In the genomic region with DNA sequence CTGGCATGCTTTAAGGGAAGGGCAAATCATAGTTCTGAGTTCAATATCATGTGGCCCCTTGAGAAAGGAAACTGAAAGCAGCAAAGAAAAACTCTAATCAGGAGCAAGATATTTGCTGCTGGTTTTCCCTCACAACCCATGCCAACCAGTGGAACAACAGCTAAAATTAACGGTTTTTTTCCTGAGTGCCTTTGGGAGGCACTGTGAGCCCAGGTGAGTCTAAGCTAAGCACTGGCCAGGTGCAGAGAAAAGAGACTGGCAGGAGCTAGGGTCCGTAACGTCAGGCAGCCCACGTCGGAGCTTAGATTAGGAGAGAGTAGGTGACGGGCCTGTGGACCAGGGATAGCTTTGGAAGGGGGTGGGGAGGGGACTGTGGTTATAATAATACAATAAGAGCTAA, we compare ENCODE assay signal across 21 cellular contexts.
A peak's percentile ranks its signal among the peaks of the same experiment; 100 is the strongest.
DNase-seq lines count a peak whose midpoint lies in the region; ATAC-seq and TF ChIP-seq lines count a peak whose summit lies in the region.
"Had no signal": no experiment of that assay in that cellular context is flagged by ENCODE, and none has a peak within 500 bp of the region (broad histone marks: within the 10 kb centered on the region; RNA-seq: fewer than 3 reads in every experiment).

No MANE protein-coding gene starts in this region.

- intact Hi-C loops in body of pancreas (cut with DNase I) = no loop called here

- no peaks in the 10 kb centered on the region for H3K27me3 ChIP-seq in body of pancreas
- H3K27me3 ChIP-seq in thoracic aorta (replicated peaks; ENCODE audit: insufficient read depth) = no peaks in the 10 kb centered on the region
- no peaks in the 10 kb centered on the region for H3K27me3 ChIP-seq in CD8-positive, alpha-beta memory T cell (ENCODE audit: insufficient read depth, low read length, poor library complexity, severe bottlenecking)
- H3K27me3 ChIP-seq: testis, uterus had no signal

- peaks cover 36% of the 10 kb centered on the region for H3K4me1 ChIP-seq in body of pancreas
- peaks cover 10 to 37% of the 10 kb centered on the region in 2 donors for H3K4me1 ChIP-seq in thoracic aorta (ENCODE audit: control insufficient read depth in 1 of 2, low read depth in 2 of 2)
- H3K4me1 ChIP-seq in CD8-positive, alpha-beta memory T cell (ENCODE audit: insufficient read depth, low read length) = no peaks in the 10 kb centered on the region
- H3K4me1 ChIP-seq: uterus had no signal

- peaks cover 9 to 13% of the 10 kb centered on the region in 2 donors for H3K27me3 Mint-ChIP-seq in CD8-positive, alpha-beta memory T cell
- H3K27me3 Mint-ChIP-seq: activated CD4-positive, alpha-beta T cell treated with anti-CD3 and anti-CD28 coated beads, Interleukin-2, amount 10 ng/mL, durations not matched to agents 7 days and 5 days had no signal

- POLR2A ChIA-PET in CD8-positive, alpha-beta memory T cell (lab: Charles Lee) = no interaction called here

- H3K4me3 Mint-ChIP-seq in CD8-positive, alpha-beta memory T cell = no peak overlapping the region
- H3K4me3 Mint-ChIP-seq: activated CD4-positive, alpha-beta T cell treated with anti-CD3 and anti-CD28 coated beads, Interleukin-2, amount 10 ng/mL, durations not matched to agents 7 days and 5 days had no signal

- H3K4me1 Mint-ChIP-seq in CD8-positive, alpha-beta memory T cell = no peaks in the 10 kb centered on the region

- H3K36me3 Mint-ChIP-seq in CD8-positive, alpha-beta memory T cell = no peaks in the 10 kb centered on the region

- H3K27ac ChIP-seq in body of pancreas (peak overlapping the region in 2 of 4 donors; percentile 3 to 57), thoracic aorta (peak overlapping the region; percentile 65 to 82)
- no peak overlapping the region for H3K27ac ChIP-seq in CD8-positive, alpha-beta memory T cell (ENCODE audit: low read depth, low read length)
- H3K27ac ChIP-seq: epithelial cell of prostate, testis, uterus had no signal

- ATAC-seq in body of pancreas (peak; percentile 31), thoracic aorta (ENCODE audit: insufficient number of reproducible peaks, low FRiP score, low read depth) (no peak), GM21825 (IDR thresholded peaks at IDR 0.05; ENCODE audit: unreplicated experiment) (no peak)

- no peak for TF ChIP-seq POLR2A in body of pancreas (IDR thresholded peaks at IDR 0.05)

- WGBS in body of pancreas, 2 donors = 34 to 44% methylated on average over 6 of the region's 6 CpGs

- no peak overlapping the region for H3K27ac Mint-ChIP-seq in CD8-positive, alpha-beta memory T cell
- H3K27ac Mint-ChIP-seq: activated CD4-positive, alpha-beta T cell treated with anti-CD3 and anti-CD28 coated beads, Interleukin-2, amount 10 ng/mL, durations not matched to agents 7 days and 5 days had no signal

- CTCF ChIA-PET in CD8-positive, alpha-beta memory T cell (lab: Charles Lee) = no interaction called here

- TF ChIP-seq CTCF in body of pancreas (IDR thresholded peaks at IDR 0.05) (peak in 1 of 7 experiments; percentile 19), thoracic aorta (IDR thresholded peaks at IDR 0.05) (no peak)

- H3K4me3 ChIP-seq in body of pancreas (no peak overlapping the region), thoracic aorta (no peak overlapping the region)
- no peak overlapping the region for H3K4me3 ChIP-seq in CD8-positive, alpha-beta memory T cell (ENCODE audit: low read length)
- H3K4me3 ChIP-seq: testis, uterus had no signal

- H3K9me3 ChIP-seq in body of pancreas (no peaks in the 10 kb centered on the region), thoracic aorta (no peaks in the 10 kb centered on the region)
- no peaks in the 10 kb centered on the region for H3K9me3 ChIP-seq in CD8-positive, alpha-beta memory T cell (ENCODE audit: low read length)
- H3K9me3 ChIP-seq: testis, uterus had no signal

- no peaks in the 10 kb centered on the region for H3K9me3 Mint-ChIP-seq in CD8-positive, alpha-beta memory T cell
- H3K9me3 Mint-ChIP-seq: activated CD4-positive, alpha-beta T cell treated with anti-CD3 and anti-CD28 coated beads, Interleukin-2, amount 10 ng/mL, durations not matched to agents 7 days and 5 days had no signal

- DNase-seq in NCI-H2107 treated with DMSO at 0.1 percent for 48 hours (lab: John Stamatoyannopoulos, UW; ENCODE audit: unreplicated experiment) = peak; percentile 33
- DNase-seq in NCI-H2107 (lab: John Stamatoyannopoulos, UW) = no peak
- peak in 1 of 4 donors; percentile 41 for DNase-seq in body of pancreas
- peak; percentile 38 for DNase-seq in left kidney (ENCODE audit: low read depth, low spot score)
- no peak for DNase-seq in thoracic aorta (ENCODE audit: low spot score)
- no peak for DNase-seq in CD8-positive, alpha-beta memory T cell
- DNase-seq in NCI-H2081 (lab: John Stamatoyannopoulos, UW) = no peak
- DNase-seq: activated CD4-positive, alpha-beta T cell treated with anti-CD3 and anti-CD28 coated beads, Interleukin-2, amount 10 ng/mL, durations not matched to agents 7 days and 5 days; activated naive CD4-positive, alpha-beta T cell treated with Interleukin-2 at 50 U/mL for 16 hours; activated T-cell treated with anti-CD3 and anti-CD28 coated beads, Interleukin-2, amount 50 U/mL, for 48 hours; Kasumi-1; mesendoderm; NCI-H1694 treated with DMSO at 0.1 percent for 48 hours; posterior cingulate gyrus; SHP77; stimulated activated CD4-positive, alpha-beta T cell treated with anti-CD3 and anti-CD28 coated beads, Interleukin-15, amount 100 ng/mL, for 24 hours; stimulated activated naive CD4-positive, alpha-beta T cell; testis; uterus had no signal

- H3K36me3 ChIP-seq in body of pancreas (replicated peaks in 1 of 2; ENCODE audit: insufficient read depth in 1 of 2, low read depth in 2 of 2) = no peaks in the 10 kb centered on the region
- H3K36me3 ChIP-seq in thoracic aorta = no peaks in the 10 kb centered on the region
- H3K36me3 ChIP-seq in CD8-positive, alpha-beta memory T cell (ENCODE audit: insufficient read depth, low read length) = no peaks in the 10 kb centered on the region
- H3K36me3 ChIP-seq: uterus had no signal

Comparison
In these comparisons a context has a peak if more than half of its experiments do, and no peak if none do; other contexts are left out.
1. DNase-seq: peak in NCI-H2107 treated with DMSO at 0.1 percent for 48 hours (single experiment) and left kidney (single experiment); none in NCI-H2107 (single experiment), thoracic aorta (single experiment), CD8-positive, alpha-beta memory T cell (0 of 5) and NCI-H2081 (0 of 2).